ENCODE assay signal across 2 cellular contexts in the genomic region with DNA sequence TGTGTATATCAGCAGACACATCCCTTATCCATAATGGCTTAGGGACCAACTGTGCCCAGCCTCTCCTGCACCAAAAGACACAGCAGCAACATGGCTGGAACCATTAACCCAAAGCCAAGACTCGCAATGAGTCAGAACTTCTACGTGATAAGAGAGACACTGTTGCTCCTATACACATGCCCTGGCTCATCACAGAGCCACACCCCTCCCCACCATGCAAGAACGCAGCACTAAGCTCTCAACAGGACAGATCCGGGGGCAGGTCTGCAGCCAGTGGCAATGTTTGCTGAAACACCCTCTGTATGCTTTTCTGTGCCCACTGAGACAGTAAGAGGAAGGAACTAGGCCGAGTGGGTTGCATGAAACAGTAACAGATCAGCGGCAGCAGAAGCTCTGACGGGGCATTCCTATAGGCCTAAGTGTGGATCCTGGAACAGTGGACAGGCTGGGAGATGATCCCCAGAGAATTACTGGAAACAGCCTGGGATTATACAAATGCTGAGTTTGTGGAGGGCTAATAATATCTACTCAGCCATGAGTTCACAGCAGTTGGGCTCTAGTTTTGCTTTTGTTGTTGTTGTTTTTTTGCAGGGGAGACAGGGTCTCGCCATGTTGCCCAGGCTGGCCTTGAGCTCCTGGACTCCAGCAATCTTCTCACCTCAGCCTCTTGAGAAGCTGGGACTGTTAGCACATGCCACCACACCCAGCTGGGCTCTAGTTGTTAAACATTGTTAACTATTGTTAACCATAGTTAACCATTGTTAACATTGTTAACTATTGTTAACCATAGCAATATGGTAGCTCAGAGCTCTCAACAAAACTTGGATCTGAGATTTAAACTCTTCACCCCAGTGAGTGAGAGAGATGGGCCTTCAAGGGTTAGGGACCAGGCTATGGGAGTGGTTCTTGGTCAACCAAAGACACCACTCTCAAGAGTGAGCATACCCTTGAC.
TF ChIP-seq lines count a peak whose summit lies in the region.

No MANE protein-coding gene starts in this region.

TF ChIP-seq in A549, 52 proteins besides CTCF, POLR2A, EP300 and RAD21 (continued from another document):
- TF ChIP-seq, protein P1, sequence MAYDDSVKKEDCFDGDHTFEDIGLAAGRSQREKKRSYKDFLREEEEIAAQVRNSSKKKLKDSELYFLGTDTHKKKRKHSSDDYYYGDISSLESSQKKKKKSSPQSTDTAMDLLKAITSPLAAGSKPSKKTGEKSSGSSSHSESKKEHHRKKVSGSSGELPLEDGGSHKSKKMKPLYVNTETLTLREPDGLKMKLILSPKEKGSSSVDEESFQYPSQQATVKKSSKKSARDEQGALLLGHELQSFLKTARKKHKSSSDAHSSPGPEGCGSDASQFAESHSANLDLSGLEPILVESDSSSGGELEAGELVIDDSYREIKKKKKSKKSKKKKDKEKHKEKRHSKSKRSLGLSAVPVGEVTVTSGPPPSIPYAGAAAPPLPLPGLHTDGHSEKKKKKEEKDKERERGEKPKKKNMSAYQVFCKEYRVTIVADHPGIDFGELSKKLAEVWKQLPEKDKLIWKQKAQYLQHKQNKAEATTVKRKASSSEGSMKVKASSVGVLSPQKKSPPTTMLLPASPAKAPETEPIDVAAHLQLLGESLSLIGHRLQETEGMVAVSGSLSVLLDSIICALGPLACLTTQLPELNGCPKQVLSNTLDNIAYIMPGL (CRISPR knock-in tag; IDR thresholded peaks at IDR 0.05; ENCODE audit: borderline replicate concordance), result no peak
- no peak for TF ChIP-seq ZNF302 (CRISPR knock-in tag; IDR thresholded peaks at IDR 0.05)
- TF ChIP-seq RFX5 (IDR thresholded peaks at IDR 0.05), result no peak
- TF ChIP-seq ZC3H11A (IDR thresholded peaks at IDR 0.05), result no peak
- no peak for TF ChIP-seq HDAC2 (IDR thresholded peaks at IDR 0.05)
- TF ChIP-seq, protein P2, sequence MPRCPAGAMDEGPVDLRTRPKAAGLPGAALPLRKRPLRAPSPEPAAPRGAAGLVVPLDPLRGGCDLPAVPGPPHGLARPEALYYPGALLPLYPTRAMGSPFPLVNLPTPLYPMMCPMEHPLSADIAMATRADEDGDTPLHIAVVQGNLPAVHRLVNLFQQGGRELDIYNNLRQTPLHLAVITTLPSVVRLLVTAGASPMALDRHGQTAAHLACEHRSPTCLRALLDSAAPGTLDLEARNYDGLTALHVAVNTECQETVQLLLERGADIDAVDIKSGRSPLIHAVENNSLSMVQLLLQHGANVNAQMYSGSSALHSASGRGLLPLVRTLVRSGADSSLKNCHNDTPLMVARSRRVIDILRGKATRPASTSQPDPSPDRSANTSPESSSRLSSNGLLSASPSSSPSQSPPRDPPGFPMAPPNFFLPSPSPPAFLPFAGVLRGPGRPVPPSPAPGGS (IDR thresholded peaks at IDR 0.05), result no peak
- TF ChIP-seq CHD4 (IDR thresholded peaks at IDR 0.05; ENCODE audit: borderline replicate concordance), result no peak
- no peak for TF ChIP-seq FOSL2 (IDR thresholded peaks at IDR 0.05)
- no peak for TF ChIP-seq FOSL2 (CRISPR knock-in tag; IDR thresholded peaks at IDR 0.05)
- no peak for TF ChIP-seq CBX2 (IDR thresholded peaks at IDR 0.05; ENCODE audit: borderline replicate concordance, low read depth)
- no peak for TF ChIP-seq ESRRA (IDR thresholded peaks at IDR 0.05; ENCODE audit: borderline replicate concordance, low read length)
- TF ChIP-seq CBX8 (IDR thresholded peaks at IDR 0.05), result no peak
- no peak for TF ChIP-seq ZFP36 (IDR thresholded peaks at IDR 0.05; ENCODE audit: borderline replicate concordance, partially characterized antibody)
- TF ChIP-seq FOXS1 (CRISPR knock-in tag; IDR thresholded peaks at IDR 0.05), result no peak
- no peak for TF ChIP-seq MAFK (IDR thresholded peaks at IDR 0.05; ENCODE audit: partially characterized antibody)
- no peak for TF ChIP-seq KDM5A (IDR thresholded peaks at IDR 0.05)
- TF ChIP-seq, protein P3, sequence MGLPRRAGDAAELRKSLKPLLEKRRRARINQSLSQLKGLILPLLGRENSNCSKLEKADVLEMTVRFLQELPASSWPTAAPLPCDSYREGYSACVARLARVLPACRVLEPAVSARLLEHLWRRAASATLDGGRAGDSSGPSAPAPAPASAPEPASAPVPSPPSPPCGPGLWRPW (IDR thresholded peaks at IDR 0.05), result no peak

TF ChIP-seq in WTC11, 78 proteins besides CTCF, POLR2A, EP300 and RAD21 (continued from another document):
- TF ChIP-seq, protein P4, sequence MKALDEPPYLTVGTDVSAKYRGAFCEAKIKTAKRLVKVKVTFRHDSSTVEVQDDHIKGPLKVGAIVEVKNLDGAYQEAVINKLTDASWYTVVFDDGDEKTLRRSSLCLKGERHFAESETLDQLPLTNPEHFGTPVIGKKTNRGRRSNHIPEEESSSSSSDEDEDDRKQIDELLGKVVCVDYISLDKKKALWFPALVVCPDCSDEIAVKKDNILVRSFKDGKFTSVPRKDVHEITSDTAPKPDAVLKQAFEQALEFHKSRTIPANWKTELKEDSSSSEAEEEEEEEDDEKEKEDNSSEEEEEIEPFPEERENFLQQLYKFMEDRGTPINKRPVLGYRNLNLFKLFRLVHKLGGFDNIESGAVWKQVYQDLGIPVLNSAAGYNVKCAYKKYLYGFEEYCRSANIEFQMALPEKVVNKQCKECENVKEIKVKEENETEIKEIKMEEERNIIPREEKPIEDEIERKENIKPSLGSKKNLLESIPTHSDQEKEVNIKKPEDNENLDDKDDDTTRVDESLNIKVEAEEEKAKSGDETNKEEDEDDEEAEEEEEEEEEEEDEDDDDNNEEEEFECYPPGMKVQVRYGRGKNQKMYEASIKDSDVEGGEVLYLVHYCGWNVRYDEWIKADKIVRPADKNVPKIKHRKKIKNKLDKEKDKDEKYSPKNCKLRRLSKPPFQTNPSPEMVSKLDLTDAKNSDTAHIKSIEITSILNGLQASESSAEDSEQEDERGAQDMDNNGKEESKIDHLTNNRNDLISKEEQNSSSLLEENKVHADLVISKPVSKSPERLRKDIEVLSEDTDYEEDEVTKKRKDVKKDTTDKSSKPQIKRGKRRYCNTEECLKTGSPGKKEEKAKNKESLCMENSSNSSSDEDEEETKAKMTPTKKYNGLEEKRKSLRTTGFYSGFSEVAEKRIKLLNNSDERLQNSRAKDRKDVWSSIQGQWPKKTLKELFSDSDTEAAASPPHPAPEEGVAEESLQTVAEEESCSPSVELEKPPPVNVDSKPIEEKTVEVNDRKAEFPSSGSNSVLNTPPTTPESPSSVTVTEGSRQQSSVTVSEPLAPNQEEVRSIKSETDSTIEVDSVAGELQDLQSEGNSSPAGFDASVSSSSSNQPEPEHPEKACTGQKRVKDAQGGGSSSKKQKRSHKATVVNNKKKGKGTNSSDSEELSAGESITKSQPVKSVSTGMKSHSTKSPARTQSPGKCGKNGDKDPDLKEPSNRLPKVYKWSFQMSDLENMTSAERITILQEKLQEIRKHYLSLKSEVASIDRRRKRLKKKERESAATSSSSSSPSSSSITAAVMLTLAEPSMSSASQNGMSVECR (CRISPR knock-in tag; IDR thresholded peaks at IDR 0.05; ENCODE audit: borderline replicate concordance), result no peak
- TF ChIP-seq, protein P5, sequence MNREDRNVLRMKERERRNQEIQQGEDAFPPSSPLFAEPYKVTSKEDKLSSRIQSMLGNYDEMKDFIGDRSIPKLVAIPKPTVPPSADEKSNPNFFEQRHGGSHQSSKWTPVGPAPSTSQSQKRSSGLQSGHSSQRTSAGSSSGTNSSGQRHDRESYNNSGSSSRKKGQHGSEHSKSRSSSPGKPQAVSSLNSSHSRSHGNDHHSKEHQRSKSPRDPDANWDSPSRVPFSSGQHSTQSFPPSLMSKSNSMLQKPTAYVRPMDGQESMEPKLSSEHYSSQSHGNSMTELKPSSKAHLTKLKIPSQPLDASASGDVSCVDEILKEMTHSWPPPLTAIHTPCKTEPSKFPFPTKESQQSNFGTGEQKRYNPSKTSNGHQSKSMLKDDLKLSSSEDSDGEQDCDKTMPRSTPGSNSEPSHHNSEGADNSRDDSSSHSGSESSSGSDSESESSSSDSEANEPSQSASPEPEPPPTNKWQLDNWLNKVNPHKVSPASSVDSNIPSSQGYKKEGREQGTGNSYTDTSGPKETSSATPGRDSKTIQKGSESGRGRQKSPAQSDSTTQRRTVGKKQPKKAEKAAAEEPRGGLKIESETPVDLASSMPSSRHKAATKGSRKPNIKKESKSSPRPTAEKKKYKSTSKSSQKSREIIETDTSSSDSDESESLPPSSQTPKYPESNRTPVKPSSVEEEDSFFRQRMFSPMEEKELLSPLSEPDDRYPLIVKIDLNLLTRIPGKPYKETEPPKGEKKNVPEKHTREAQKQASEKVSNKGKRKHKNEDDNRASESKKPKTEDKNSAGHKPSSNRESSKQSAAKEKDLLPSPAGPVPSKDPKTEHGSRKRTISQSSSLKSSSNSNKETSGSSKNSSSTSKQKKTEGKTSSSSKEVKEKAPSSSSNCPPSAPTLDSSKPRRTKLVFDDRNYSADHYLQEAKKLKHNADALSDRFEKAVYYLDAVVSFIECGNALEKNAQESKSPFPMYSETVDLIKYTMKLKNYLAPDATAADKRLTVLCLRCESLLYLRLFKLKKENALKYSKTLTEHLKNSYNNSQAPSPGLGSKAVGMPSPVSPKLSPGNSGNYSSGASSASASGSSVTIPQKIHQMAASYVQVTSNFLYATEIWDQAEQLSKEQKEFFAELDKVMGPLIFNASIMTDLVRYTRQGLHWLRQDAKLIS (CRISPR knock-in tag; IDR thresholded peaks at IDR 0.05; ENCODE audit: borderline replicate concordance), result no peak
- no peak for TF ChIP-seq CREB1 (CRISPR knock-in tag; IDR thresholded peaks at IDR 0.05)
- TF ChIP-seq, protein P6, sequence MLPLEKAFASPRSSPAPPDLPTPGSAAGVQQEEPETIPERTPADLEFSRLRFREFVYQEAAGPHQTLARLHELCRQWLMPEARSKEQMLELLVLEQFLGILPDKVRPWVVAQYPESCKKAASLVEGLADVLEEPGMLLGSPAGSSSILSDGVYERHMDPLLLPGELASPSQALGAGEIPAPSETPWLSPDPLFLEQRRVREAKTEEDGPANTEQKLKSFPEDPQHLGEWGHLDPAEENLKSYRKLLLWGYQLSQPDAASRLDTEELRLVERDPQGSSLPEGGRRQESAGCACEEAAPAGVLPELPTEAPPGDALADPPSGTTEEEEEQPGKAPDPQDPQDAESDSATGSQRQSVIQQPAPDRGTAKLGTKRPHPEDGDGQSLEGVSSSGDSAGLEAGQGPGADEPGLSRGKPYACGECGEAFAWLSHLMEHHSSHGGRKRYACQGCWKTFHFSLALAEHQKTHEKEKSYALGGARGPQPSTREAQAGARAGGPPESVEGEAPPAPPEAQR (CRISPR knock-in tag; IDR thresholded peaks at IDR 0.05), result no peak
- no peak for TF ChIP-seq ZNF263 (CRISPR knock-in tag; IDR thresholded peaks at IDR 0.05; ENCODE audit: low read depth)
- no peak for TF ChIP-seq OVOL2 (CRISPR knock-in tag; IDR thresholded peaks at IDR 0.05; ENCODE audit: borderline replicate concordance)
- TF ChIP-seq GABPB1 (CRISPR knock-in tag; IDR thresholded peaks at IDR 0.05), result no peak
- TF ChIP-seq, protein P7, sequence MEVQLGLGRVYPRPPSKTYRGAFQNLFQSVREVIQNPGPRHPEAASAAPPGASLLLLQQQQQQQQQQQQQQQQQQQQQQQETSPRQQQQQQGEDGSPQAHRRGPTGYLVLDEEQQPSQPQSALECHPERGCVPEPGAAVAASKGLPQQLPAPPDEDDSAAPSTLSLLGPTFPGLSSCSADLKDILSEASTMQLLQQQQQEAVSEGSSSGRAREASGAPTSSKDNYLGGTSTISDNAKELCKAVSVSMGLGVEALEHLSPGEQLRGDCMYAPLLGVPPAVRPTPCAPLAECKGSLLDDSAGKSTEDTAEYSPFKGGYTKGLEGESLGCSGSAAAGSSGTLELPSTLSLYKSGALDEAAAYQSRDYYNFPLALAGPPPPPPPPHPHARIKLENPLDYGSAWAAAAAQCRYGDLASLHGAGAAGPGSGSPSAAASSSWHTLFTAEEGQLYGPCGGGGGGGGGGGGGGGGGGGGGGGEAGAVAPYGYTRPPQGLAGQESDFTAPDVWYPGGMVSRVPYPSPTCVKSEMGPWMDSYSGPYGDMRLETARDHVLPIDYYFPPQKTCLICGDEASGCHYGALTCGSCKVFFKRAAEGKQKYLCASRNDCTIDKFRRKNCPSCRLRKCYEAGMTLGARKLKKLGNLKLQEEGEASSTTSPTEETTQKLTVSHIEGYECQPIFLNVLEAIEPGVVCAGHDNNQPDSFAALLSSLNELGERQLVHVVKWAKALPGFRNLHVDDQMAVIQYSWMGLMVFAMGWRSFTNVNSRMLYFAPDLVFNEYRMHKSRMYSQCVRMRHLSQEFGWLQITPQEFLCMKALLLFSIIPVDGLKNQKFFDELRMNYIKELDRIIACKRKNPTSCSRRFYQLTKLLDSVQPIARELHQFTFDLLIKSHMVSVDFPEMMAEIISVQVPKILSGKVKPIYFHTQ (CRISPR knock-in tag; IDR thresholded peaks at IDR 0.05), result no peak
- TF ChIP-seq TCF7 (CRISPR knock-in tag; IDR thresholded peaks at IDR 0.05; ENCODE audit: low read depth), result no peak
- no peak for TF ChIP-seq GRHL2 (CRISPR knock-in tag; IDR thresholded peaks at IDR 0.05; ENCODE audit: insufficient replicate concordance, severe bottlenecking)
- TF ChIP-seq, protein P8, sequence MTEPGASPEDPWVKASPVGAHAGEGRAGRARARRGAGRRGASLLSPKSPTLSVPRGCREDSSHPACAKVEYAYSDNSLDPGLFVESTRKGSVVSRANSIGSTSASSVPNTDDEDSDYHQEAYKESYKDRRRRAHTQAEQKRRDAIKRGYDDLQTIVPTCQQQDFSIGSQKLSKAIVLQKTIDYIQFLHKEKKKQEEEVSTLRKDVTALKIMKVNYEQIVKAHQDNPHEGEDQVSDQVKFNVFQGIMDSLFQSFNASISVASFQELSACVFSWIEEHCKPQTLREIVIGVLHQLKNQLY (CRISPR knock-in tag; IDR thresholded peaks at IDR 0.05), result no peak
- TF ChIP-seq EMX1 (CRISPR knock-in tag; IDR thresholded peaks at IDR 0.05), result no peak
- no peak for TF ChIP-seq CREM (CRISPR knock-in tag; IDR thresholded peaks at IDR 0.05)
